Comparison of ENCODE assay signal across 10 cellular contexts in the genomic region with DNA sequence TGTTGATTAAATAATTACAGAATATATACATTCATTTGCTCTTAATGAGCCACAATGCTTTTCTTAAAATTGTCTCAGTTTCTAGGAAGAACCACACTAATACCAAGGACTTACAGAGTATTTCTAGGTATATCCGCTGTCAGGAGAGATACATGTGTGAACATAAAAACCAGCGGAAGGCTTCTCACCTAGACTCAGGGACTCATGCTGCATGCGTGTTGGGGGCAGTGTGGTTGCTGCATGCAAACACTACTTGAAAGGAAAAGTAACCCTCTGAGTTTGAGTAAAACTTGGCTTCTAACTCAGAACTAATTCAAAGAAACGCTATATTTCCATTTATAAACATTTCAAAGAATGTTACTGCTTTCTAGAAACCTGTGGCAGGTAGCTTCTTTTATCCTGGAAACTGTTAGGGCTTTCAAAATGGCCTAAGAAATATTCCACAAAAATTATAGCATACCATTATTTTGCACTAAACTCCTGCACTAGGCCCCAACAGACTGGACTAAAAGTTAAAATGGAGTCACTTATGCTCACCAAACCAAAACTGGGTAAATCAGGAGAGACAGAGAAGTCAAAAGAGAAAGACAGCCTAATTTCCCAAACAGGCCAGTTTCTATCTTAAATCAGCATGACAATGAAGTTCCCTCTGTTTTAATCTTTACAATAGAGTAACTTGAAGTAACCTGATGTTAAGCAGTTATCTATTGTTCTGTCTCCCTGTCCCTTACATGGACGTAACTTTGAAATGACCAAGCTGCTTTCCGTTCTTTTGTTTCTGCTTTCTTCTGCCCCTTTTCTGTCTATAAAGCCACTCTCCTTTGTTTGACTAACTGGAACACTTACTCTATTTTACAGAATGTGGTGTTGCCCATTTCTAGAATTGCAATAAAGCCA.
DNase-seq lines count a peak whose midpoint lies in the region; ATAC-seq and FAIRE-seq lines count a peak whose summit lies in the region.
"Had no signal": no experiment of that assay in that cellular context is flagged by ENCODE, and none has a peak within 500 bp of the region (broad histone marks: within the 10 kb centered on the region; RNA-seq: fewer than 3 reads in every experiment).

No MANE protein-coding gene starts in this region.

- peak; percentile 14 to 44 for DNase-seq in stimulated activated CD4-positive, alpha-beta T cell treated with anti-CD3 and anti-CD28 coated beads, Interleukin-12 subunit alpha, Interleukin-12 subunit beta, amount 100 ng/mL, for 24 hours (ENCODE audit: low read depth in 2 of 2)
- no peak for DNase-seq in stimulated activated CD4-positive, alpha-beta T cell treated with anti-CD3 and anti-CD28 coated beads, Interleukin-2, amount 100 ng/mL, for 48 hours
- DNase-seq in activated naive CD4-positive, alpha-beta T cell treated with Interleukin-2 at 50 U/mL for 16 hours: peak; percentile 72
- DNase-seq in stimulated activated CD4-positive, alpha-beta T cell treated with anti-CD3 and anti-CD28 coated beads, Interleukin-12 subunit alpha, Interleukin-12 subunit beta, amount 100 ng/mL, for 4 hours: peak; percentile 31
- DNase-seq in amniotic stem cell (lab: John Stamatoyannopoulos, UW) (no peak), H4 (ENCODE audit: low spot score) (no peak), urothelium cell line (ENCODE audit: low spot score) (no peak)
- DNase-seq: NCI-H526 treated with DMSO at 0.1 percent for 48 hours, transverse colon had no signal

- no peak for ATAC-seq in HG03565 (IDR thresholded peaks at IDR 0.05; ENCODE audit: unreplicated experiment)

- FAIRE-seq in urothelium cell line (lab: Jason Lieb, UNC): no peak

Comparison
In these comparisons a context has a peak if more than half of its experiments do, and no peak if none do; other contexts are left out.
1. DNase-seq: peak in stimulated activated CD4-positive, alpha-beta T cell treated with anti-CD3 and anti-CD28 coated beads, Interleukin-12 subunit alpha, Interleukin-12 subunit beta, amount 100 ng/mL, for 24 hours (2 of 2), activated naive CD4-positive, alpha-beta T cell treated with Interleukin-2 at 50 U/mL for 16 hours (single experiment) and stimulated activated CD4-positive, alpha-beta T cell treated with anti-CD3 and anti-CD28 coated beads, Interleukin-12 subunit alpha, Interleukin-12 subunit beta, amount 100 ng/mL, for 4 hours (single experiment); none in stimulated activated CD4-positive, alpha-beta T cell treated with anti-CD3 and anti-CD28 coated beads, Interleukin-2, amount 100 ng/mL, for 48 hours (0 of 2), amniotic stem cell (single experiment), H4 (single experiment) and urothelium cell line (single experiment).